Comparison of ENCODE assay signal across 8 cellular contexts in genomic region chr9:131627846-131628820, GRCh38.
DNase-seq lines count a peak whose midpoint lies in the region; ATAC-seq and TF ChIP-seq lines count a peak whose summit lies in the region.

No MANE protein-coding gene starts in this region.

- no peak for TF ChIP-seq CTCF in choroid plexus epithelial cell (conservative IDR thresholded peaks at IDR 0.05; ENCODE audit: low read depth, low read length)

- no peak overlapping the region for H4K5ac ChIP-seq in mesendoderm (ENCODE audit: low read length)

- no peak overlapping the region for H3K4me2 ChIP-seq in mesendoderm (ENCODE audit: low read length)

- H3K9ac ChIP-seq in mesendoderm (ENCODE audit: low read length) = no peak overlapping the region

- peak in 3 of 5 experiments; percentile 13 to 94 (median 87) for DNase-seq in T-helper 2 cell
- DNase-seq in choroid plexus epithelial cell (ENCODE audit: low read depth) = peak; percentile 57
- peak; percentile 60 for DNase-seq in non-pigmented ciliary epithelial cell (ENCODE audit: low read depth)
- DNase-seq in NCI-H446 treated with DMSO at 0.1 percent for 48 hours (lab: John Stamatoyannopoulos, UW) = no peak
- DNase-seq in mesendoderm = no peak

- no peak overlapping the region for H2BK5ac ChIP-seq in mesendoderm (ENCODE audit: low read length)

- no peak overlapping the region for H2AK5ac ChIP-seq in mesendoderm (ENCODE audit: low read length)

- no CpG with 5 or more reads among the region's 28 CpGs for WGBS in mesendoderm (ENCODE audit: extremely low coverage, insufficient coverage, low lambda C conversion rate)

- no peak overlapping the region for H3K18ac ChIP-seq in mesendoderm (ENCODE audit: low read length)

- H3K27ac ChIP-seq in mesendoderm (ENCODE audit: low read depth, low read length) = no peak overlapping the region

- no peak overlapping the region for H3K4ac ChIP-seq in mesendoderm (ENCODE audit: low read depth, low read length)

- H3K4me3 ChIP-seq in choroid plexus epithelial cell (ENCODE audit: low read depth, low read length) (no peak overlapping the region), mesendoderm (ENCODE audit: low read length) (no peak overlapping the region)

- H3K79me1 ChIP-seq in mesendoderm (ENCODE audit: low read length) = peaks cover 1% of the 10 kb centered on the region

- H3K36me3 ChIP-seq in mesendoderm (ENCODE audit: control insufficient read depth, insufficient read depth, low read length) = no peaks in the 10 kb centered on the region

- ATAC-seq in GM21619 (IDR thresholded peaks at IDR 0.05; ENCODE audit: unreplicated experiment) (peak; percentile 38), GM19328 (IDR thresholded peaks at IDR 0.05; ENCODE audit: unreplicated experiment) (no peak), GM21717 (IDR thresholded peaks at IDR 0.05; ENCODE audit: unreplicated experiment) (no peak)

- no peak overlapping the region for H2BK15ac ChIP-seq in mesendoderm (replicated peaks; ENCODE audit: low read depth)

- H3K27me3 ChIP-seq in mesendoderm (ENCODE audit: insufficient read depth, low read length, poor library complexity) = no peaks in the 10 kb centered on the region

- no peaks in the 10 kb centered on the region for H3K79me2 ChIP-seq in mesendoderm (ENCODE audit: control insufficient read depth, insufficient read depth, low read length)

- H4K8ac ChIP-seq in mesendoderm (ENCODE audit: low read depth, low read length) = no peak overlapping the region

- H3K23ac ChIP-seq in mesendoderm (ENCODE audit: low read length) = no peak overlapping the region

- no peak overlapping the region for H2BK120ac ChIP-seq in mesendoderm (ENCODE audit: low read depth, low read length)

- H3K56ac ChIP-seq in mesendoderm (ENCODE audit: low read length) = no peak overlapping the region

- H3K4me1 ChIP-seq in mesendoderm (ENCODE audit: control insufficient read depth, low read depth, low read length) = peaks cover 2% of the 10 kb centered on the region

Comparison
In these comparisons a context has a peak if more than half of its experiments do, and no peak if none do; other contexts are left out.
1. DNase-seq: peak in T-helper 2 cell (3 of 5), choroid plexus epithelial cell (single experiment) and non-pigmented ciliary epithelial cell (single experiment); none in NCI-H446 treated with DMSO at 0.1 percent for 48 hours (single experiment) and mesendoderm (single experiment).